19 cellular contexts compared by ENCODE assay signal in the genomic region with DNA sequence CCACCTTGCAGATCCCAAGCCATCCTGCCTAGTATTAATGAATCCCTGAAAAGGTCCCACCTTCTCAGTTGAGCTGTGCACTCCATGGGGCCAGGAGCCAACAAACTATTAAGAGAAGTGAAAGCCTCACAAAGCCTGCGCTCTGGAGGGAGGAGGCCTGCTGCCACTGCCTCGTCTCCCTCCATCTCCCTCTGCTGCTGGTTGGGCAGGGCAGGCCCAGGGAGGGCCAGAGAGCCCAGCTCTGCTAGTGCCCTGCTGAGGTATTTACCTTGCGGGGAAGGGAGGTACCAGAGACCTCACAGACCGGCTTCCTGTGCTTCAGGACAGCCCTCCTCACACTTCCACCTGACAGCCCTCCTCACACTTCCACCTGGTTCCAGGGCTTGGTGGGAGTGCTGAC.
"Had no signal": no experiment of that assay in that cellular context is flagged by ENCODE, and none has a peak within 500 bp of the region (broad histone marks: within the 10 kb centered on the region; RNA-seq: fewer than 3 reads in every experiment).

No MANE protein-coding gene starts in this region.

- H3K4me3 Mint-ChIP-seq: activated naive CD8-positive, alpha-beta T cell; activated T-cell treated with anti-CD3 and anti-CD28 coated beads, Interleukin-2, amount 50 U/mL, for 4 hours; naive thymus-derived CD8-positive, alpha-beta T cell had no signal

- H3K36me3 Mint-ChIP-seq: activated naive CD8-positive, alpha-beta T cell; naive thymus-derived CD8-positive, alpha-beta T cell had no signal

- H3K9me3 ChIP-seq: breast epithelium, mucosa of descending colon, psoas muscle, upper lobe of left lung had no signal

- FAIRE-seq: endometrium had no signal

- H3K4me1 ChIP-seq: breast epithelium had no signal

- H3K4me3 ChIP-seq: breast epithelium, dorsolateral prefrontal cortex, lung, mucosa of descending colon, psoas muscle, upper lobe of left lung had no signal

- H3K27ac ChIP-seq: breast epithelium, psoas muscle, upper lobe of left lung had no signal

- H3K36me3 ChIP-seq: breast epithelium, upper lobe of left lung had no signal

- DNase-seq: activated CD4-positive, alpha-beta T cell treated with anti-CD3 and anti-CD28 coated beads, Interleukin-2, amount 50 U/mL, for 48 hours; activated gamma-delta T cell; activated T-cell treated with anti-CD3 and anti-CD28 coated beads, Interleukin-2, amount 50 U/mL, for 4 hours; anterior cingulate cortex; dorsolateral prefrontal cortex; left colon; mucosa of descending colon; naive thymus-derived CD8-positive, alpha-beta T cell; psoas muscle; stimulated activated CD4-positive, alpha-beta T cell treated with anti-CD3 and anti-CD28 coated beads, Interleukin-2, amount 100 ng/mL, for 24 hours; stimulated activated naive CD4-positive, alpha-beta T cell treated with Interleukin-2 at 50 U/mL for 16 hours; T-helper 2 cell; upper lobe of left lung had no signal

- H3K9me3 Mint-ChIP-seq: activated T-cell treated with anti-CD3 and anti-CD28 coated beads, Interleukin-2, amount 50 U/mL, for 4 hours; naive thymus-derived CD8-positive, alpha-beta T cell had no signal

- ATAC-seq: activated T-cell treated with anti-CD3 and anti-CD28 coated beads, Interleukin-2, amount 50 U/mL, for 4 hours; esophagus mucosa; mucosa of descending colon; naive thymus-derived CD8-positive, alpha-beta T cell; psoas muscle; sciatic nerve had no signal

- H3K27me3 Mint-ChIP-seq: activated naive CD8-positive, alpha-beta T cell had no signal

- H3K27me3 ChIP-seq: breast epithelium, dorsolateral prefrontal cortex, upper lobe of left lung had no signal

- H3K27ac Mint-ChIP-seq: activated naive CD8-positive, alpha-beta T cell had no signal
